Comparison of ENCODE assay signal across 21 cellular contexts in the genomic region with DNA sequence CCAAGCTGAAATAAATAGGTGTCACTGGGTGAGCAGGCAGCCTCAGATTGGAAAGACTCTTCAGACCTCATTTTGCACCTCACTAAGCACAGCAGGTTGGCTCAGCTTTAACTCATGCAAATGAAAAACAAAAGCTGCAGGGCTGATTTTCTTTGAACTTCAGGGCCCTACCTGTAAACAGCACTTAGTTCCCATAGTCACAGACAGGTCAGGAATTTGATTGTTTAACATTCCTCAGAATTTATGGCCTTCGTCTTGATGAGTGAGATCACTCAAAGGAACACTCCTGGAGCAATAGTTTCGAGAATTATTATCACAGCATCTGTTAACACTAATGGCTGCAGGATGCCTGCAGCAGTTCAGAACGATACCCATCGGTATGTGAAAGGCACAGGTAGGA.
DNase-seq lines count a peak whose midpoint lies in the region; ATAC-seq, FAIRE-seq and TF ChIP-seq lines count a peak whose summit lies in the region.
"Had no signal": no experiment of that assay in that cellular context is flagged by ENCODE, and none has a peak within 500 bp of the region (broad histone marks: within the 10 kb centered on the region; RNA-seq: fewer than 3 reads in every experiment).

No MANE protein-coding gene starts in this region.

- H3K4me1 ChIP-seq in HUES6 (ENCODE audit: control insufficient read depth, insufficient read depth, low read length) (peaks cover 20% of the 10 kb centered on the region), keratinocyte (ENCODE audit: control insufficient read depth, extremely low read depth, insufficient read depth, low read length) (peaks cover 30% of the 10 kb centered on the region)
- H3K4me1 ChIP-seq: adrenal gland, parathyroid adenoma, Peyer's patch had no signal

- DNase-seq in astrocyte of the hippocampus (ENCODE audit: low read depth, low spot score), result peak; percentile 3
- peak; percentile 28 for DNase-seq in keratinocyte (ENCODE audit: low read depth, low spot score)
- DNase-seq in germinal center (ENCODE audit: low spot score), result no peak
- DNase-seq in D721Med (ENCODE audit: insufficient read length, low spot score), result no peak
- DNase-seq: adrenal gland; CD4-positive, alpha-beta T cell; kidney; NCI-H1694 treated with DMSO at 0.1 percent for 48 hours; NCI-H748 treated with DMSO at 0.1 percent for 48 hours; Peyer's patch; stimulated activated naive CD4-positive, alpha-beta T cell; SW 1271 had no signal

- peak overlapping the region; percentile 34 for H2AFZ ChIP-seq in keratinocyte (ENCODE audit: control insufficient read depth, low read length)
- H2AFZ ChIP-seq: parathyroid adenoma had no signal

- FAIRE-seq in keratinocyte (lab: Jason Lieb, UNC) (no peak), D721Med (lab: Jason Lieb, UNC) (no peak)
- FAIRE-seq: endometrium, frontal cortex, kidney had no signal

- H3K4me3 ChIP-seq in HUES6 (ENCODE audit: low read depth, low read length) (peak overlapping the region; percentile 16; the same call in 1 of the 2 replicates), keratinocyte (ENCODE audit: control insufficient read depth in 2 of 3, extremely low read depth in 1 of 3, insufficient read depth in 2 of 3, low read depth in 1 of 3, low read length in 3 of 3) (no peak overlapping the region)
- H3K4me3 ChIP-seq: adrenal gland, Peyer's patch had no signal

- H3K36me3 ChIP-seq in HUES6 (ENCODE audit: control insufficient read depth, insufficient read depth, low read length) (no peaks in the 10 kb centered on the region), keratinocyte (ENCODE audit: control insufficient read depth in 2 of 2, extremely low read depth in 1 of 2, insufficient read depth in 2 of 2, low read length in 2 of 2) (no peaks in the 10 kb centered on the region)
- H3K36me3 ChIP-seq: adrenal gland, Peyer's patch had no signal

- no peaks in the 10 kb centered on the region for H3K79me2 ChIP-seq in keratinocyte (ENCODE audit: control insufficient read depth, insufficient read depth, low read length)
- H3K79me2 ChIP-seq: parathyroid adenoma had no signal

- dilution Hi-C loops in keratinocyte (cut with MboI; ENCODE audit: extremely low pct_ligation_motif_present, low sequenced_read_pairs), result no loop called here

- no peak for TF ChIP-seq CTCF in 22Rv1 (IDR thresholded peaks at IDR 0.05)
- no peak for TF ChIP-seq CTCF in keratinocyte (optimal IDR thresholded peaks at IDR 0.05 in 1 of 3, IDR thresholded peaks at IDR 0.05 in 1 of 3, conservative IDR thresholded peaks at IDR 0.05 in 1 of 3; ENCODE audit: extremely low read depth in 1 of 3, insufficient read depth in 2 of 3, low read length in 3 of 3)
- TF ChIP-seq CTCF in D721Med (IDR thresholded peaks at IDR 0.05; ENCODE audit: insufficient read depth, missing control alignments), result no peak

- H4K20me1 ChIP-seq in keratinocyte (ENCODE audit: control insufficient read depth, extremely low read depth, insufficient read depth, low read length), result no peaks in the 10 kb centered on the region

- H3K27me3 ChIP-seq in HUES6 (ENCODE audit: control insufficient read depth, insufficient read depth, low read length), result peaks cover 26% of the 10 kb centered on the region
- H3K27me3 ChIP-seq in keratinocyte (ENCODE audit: control insufficient read depth, extremely low read depth, insufficient read depth, low read length), result no peaks in the 10 kb centered on the region
- H3K27me3 ChIP-seq: adrenal gland, Peyer's patch had no signal

- peak overlapping the region; percentile 66 for H3K4me2 ChIP-seq in keratinocyte (ENCODE audit: control insufficient read depth, extremely low read depth, insufficient read depth, low read depth, low read length)
- H3K4me2 ChIP-seq: KMS-11 had no signal

- ATAC-seq in HG03135 (IDR thresholded peaks at IDR 0.05; ENCODE audit: unreplicated experiment) (no peak), GM21381 (IDR thresholded peaks at IDR 0.05; ENCODE audit: unreplicated experiment) (no peak)
- ATAC-seq: activated T-helper 17 cell treated with anti-CD3 and anti-CD28 coated beads, Interleukin-2, amount 50 U/mL, for 72 hours had no signal

- H3K27ac ChIP-seq in 22Rv1 (0 out of 2 replicates have a peak overlapping the region, but pooled peaks have one; percentile 9), HUES6 (ENCODE audit: low read depth, low read length) (no peak overlapping the region), keratinocyte (ENCODE audit: control insufficient read depth, insufficient read depth, low read length) (peak overlapping the region; percentile 15)
- H3K27ac ChIP-seq: adrenal gland, KMS-11, parathyroid adenoma, Peyer's patch had no signal

- H3K9me3 ChIP-seq in HUES6 (ENCODE audit: control insufficient read depth, insufficient read depth, low read depth, low read length) (no peaks in the 10 kb centered on the region), keratinocyte (ENCODE audit: control insufficient read depth, low read depth, low read length) (no peaks in the 10 kb centered on the region)
- H3K9me3 ChIP-seq: adrenal gland, Peyer's patch had no signal

- no peaks in the 10 kb centered on the region for H3K9me1 ChIP-seq in keratinocyte (ENCODE audit: control insufficient read depth, extremely low read depth, insufficient read depth, low read length)

- H3K9ac ChIP-seq in HUES6 (ENCODE audit: low read length) (peak overlapping the region; percentile 37), keratinocyte (ENCODE audit: control insufficient read depth, extremely low read depth, insufficient read depth, low read length) (peak overlapping the region; percentile 17)
- H3K9ac ChIP-seq: KMS-11, parathyroid adenoma had no signal

Comparison
In these comparisons a context has a peak if more than half of its experiments do, and no peak if none do; other contexts are left out.
1. DNase-seq: peak in astrocyte of the hippocampus (single experiment) and keratinocyte (single experiment); none in germinal center (single experiment) and D721Med (single experiment).